ENCODE assay signal across 1 cellular context in genomic region chr19:15432629-15433518, GRCh38.
TF ChIP-seq lines count a peak whose summit lies in the region.

No MANE protein-coding gene starts in this region.

TF ChIP-seq in K562, 482 proteins besides CTCF, POLR2A, EP300 and RAD21 (continued from another document):
- TF ChIP-seq NCOA4 (IDR thresholded peaks at IDR 0.05; ENCODE audit: partially characterized antibody) = no peak
- TF ChIP-seq TFAM (CRISPR knock-in tag; conservative IDR thresholded peaks at IDR 0.05) = no peak
- TF ChIP-seq ZSCAN29 (IDR thresholded peaks at IDR 0.05) = no peak
- TF ChIP-seq ZNF785 (CRISPR knock-in tag; IDR thresholded peaks at IDR 0.05) = no peak
- no peak for TF ChIP-seq ZNF586 (CRISPR knock-in tag; conservative IDR thresholded peaks at IDR 0.05)
- TF ChIP-seq SOX6 (IDR thresholded peaks at IDR 0.05) = no peak
TF ChIP-seq in K562: peak in this region for 106.
